In the genomic region with DNA sequence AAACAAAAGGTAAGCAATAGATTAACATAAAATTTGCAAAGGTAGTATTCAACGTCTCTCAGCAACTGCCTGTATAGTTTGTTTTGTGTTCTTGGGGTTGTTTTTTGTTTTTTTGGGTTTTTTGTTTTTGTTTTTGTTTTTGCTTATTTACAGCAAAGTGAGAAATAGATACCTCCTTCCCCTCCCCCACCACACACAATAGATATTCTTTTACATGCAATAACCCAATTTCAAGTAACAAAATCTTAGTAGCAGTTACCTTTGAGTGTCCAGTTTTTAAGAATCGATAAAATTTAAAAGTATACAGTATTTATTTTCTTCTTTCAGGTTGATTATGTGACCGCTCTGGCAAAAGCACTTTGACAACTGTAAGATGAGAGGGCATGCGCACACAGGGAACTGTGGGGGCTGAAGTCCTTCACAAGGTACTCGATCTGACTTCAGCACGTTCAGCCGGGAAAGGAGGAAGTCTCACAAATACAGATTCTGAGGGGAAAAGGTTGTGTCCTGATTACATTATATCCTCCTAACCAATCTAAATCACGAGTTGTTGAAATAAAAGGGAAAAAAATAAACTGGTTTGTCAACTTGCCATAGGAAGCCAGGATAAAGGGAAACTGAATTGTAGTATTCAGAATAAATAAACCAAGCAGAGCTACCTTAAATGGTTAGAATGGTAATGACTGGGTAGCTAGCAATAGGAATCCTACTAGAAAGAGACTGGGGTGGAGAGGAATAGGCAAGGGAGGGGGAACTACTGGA, we compare ENCODE assay signal across 8 cellular contexts. TPM values are rescaled to one million over a fixed set of nuclear protein-coding genes. Genes with fewer than 3 reads are reported as not detected.
DNase-seq lines count a peak whose midpoint lies in the region; ATAC-seq, FAIRE-seq and TF ChIP-seq lines count a peak whose summit lies in the region.

No MANE protein-coding gene starts in this region.

- peak; percentile 55 for ATAC-seq in CD4-positive, alpha-beta T cell (ENCODE audit: poor library complexity)
- ATAC-seq in HG02870 (IDR thresholded peaks at IDR 0.05; ENCODE audit: unreplicated experiment): peak; percentile 32
- peak; percentile 33 for ATAC-seq in activated CD8-positive, alpha-beta T cell treated with anti-CD3 and anti-CD28 coated beads, Interleukin-2, amount 10 ng/mL, durations not matched to agents 7 days and 5 days
- no peak for ATAC-seq in HG03159 (IDR thresholded peaks at IDR 0.05; ENCODE audit: unreplicated experiment)

- no peak overlapping the region for H2BK5ac ChIP-seq in H1 (ENCODE audit: low read depth, low read length)

- no peak overlapping the region for H3K27ac Mint-ChIP-seq in CD4-positive, alpha-beta T cell
- no peak overlapping the region for H3K27ac Mint-ChIP-seq in activated CD8-positive, alpha-beta T cell treated with anti-CD3 and anti-CD28 coated beads, Interleukin-2, amount 10 ng/mL, durations not matched to agents 7 days and 5 days

- no peak for TF ChIP-seq CTCF in CD4-positive, alpha-beta T cell (IDR thresholded peaks at IDR 0.05)
- no peak for TF ChIP-seq CTCF in H1 (IDR thresholded peaks at IDR 0.05; ENCODE audit: control extremely low read depth in 1 of 3, insufficient read depth in 1 of 3, low read depth in 1 of 3, low read length in 3 of 3)
- TF ChIP-seq CTCF in lower leg skin (IDR thresholded peaks at IDR 0.05): no peak

- H3K23me2 ChIP-seq in H1 (ENCODE audit: low read depth, low read length): peaks cover 17% of the 10 kb centered on the region

- TF ChIP-seq EP300 in H1 (IDR thresholded peaks at IDR 0.05; ENCODE audit: borderline replicate concordance in 1 of 2, low read depth in 2 of 2, low read length in 2 of 2): peak in 1 of 2 experiments; percentile 87; a peak in 2 of 3 replicates

- WGBS in H1 (ENCODE audit: extremely low coverage in 1 of 2, insufficient coverage in 1 of 2, insufficient read length in 1 of 2, insufficient replicate concordance in 2 of 2, low coverage in 1 of 2, low lambda C conversion rate in 2 of 2, missing lambda C conversion rate in 1 of 2), 2 experiments: 6% methylated on average over 8 of the region's 8 CpGs; no CpG with 5 or more reads in 1 of the 2 experiments
- WGBS in lower leg skin, 2 donors: 6 to 13% methylated on average over 8 of the region's 8 CpGs

- TF ChIP-seq RAD21 in H1 (IDR thresholded peaks at IDR 0.05 in 1 of 2, conservative IDR thresholded peaks at IDR 0.05 in 1 of 2; ENCODE audit: low read depth in 2 of 2, low read length in 2 of 2): no peak

- H3K4me2 ChIP-seq in H1 (ENCODE audit: insufficient read depth in 1 of 2, low read depth in 2 of 2, low read length in 2 of 2): peak overlapping the region; percentile 28 to 66

- no peaks in the 10 kb centered on the region for H4K20me1 ChIP-seq in H1 (replicated peaks in 1 of 2; ENCODE audit: control insufficient read depth in 1 of 2, insufficient read depth in 2 of 2, low read length in 2 of 2)

- H2AK5ac ChIP-seq in H1 (ENCODE audit: low read depth, low read length): no peak overlapping the region

- no peak overlapping the region for H3K18ac ChIP-seq in H1 (ENCODE audit: extremely low read depth, low read length)

- H3K9me3 ChIP-seq in CD4-positive, alpha-beta T cell (ENCODE audit: control insufficient read depth, low read length): no peaks in the 10 kb centered on the region
- no peaks in the 10 kb centered on the region for H3K9me3 ChIP-seq in H1 (ENCODE audit: insufficient read depth in 2 of 2, low read depth in 1 of 2, low read length in 1 of 2)

- POLR2A ChIA-PET in CD4-positive, alpha-beta T cell (lab: Charles Lee): interaction anchor here (0.7 to 4.7 kb wide), 3 partner anchors 20 to 48 kb away, joined by 3 to 28 read pairs (median 9); a partner anchor contains a TSS
- POLR2A ChIA-PET in activated CD8-positive, alpha-beta T cell treated with anti-CD3 and anti-CD28 coated beads, Interleukin-2, amount 10 ng/mL, durations not matched to agents 7 days and 5 days (lab: Charles Lee): interaction anchor here (1.2 kb wide), 1 partner anchor 48 kb away, joined by 3 read pairs; a partner anchor contains a TSS
- POLR2A ChIA-PET in H1 (lab: Charles Lee; ENCODE audit: partially characterized antibody): no interaction called here

- H3K79me1 ChIP-seq in H1 (ENCODE audit: low read depth, low read length): no peaks in the 10 kb centered on the region

- H3K4me3 ChIP-seq in H1 (ENCODE audit: extremely low read depth in 1 of 4, insufficient read depth in 2 of 4, low read depth in 3 of 4, low read length in 4 of 4) (peak overlapping the region in 3 of 4 experiments; percentile 6 to 54 (median 8); a peak in 4 of 8 replicates), lower leg skin (ENCODE audit: low read depth, poor library complexity, severe bottlenecking) (no peak overlapping the region)

- H3K27ac ChIP-seq in CD4-positive, alpha-beta T cell (ENCODE audit: low read depth, low read length): no peak overlapping the region
- H3K27ac ChIP-seq in H1 (ENCODE audit: low read depth, low read length): no peak overlapping the region

- no peak overlapping the region for H4K91ac ChIP-seq in H1 (replicated peaks; ENCODE audit: insufficient read length, low read length)

- H3K4me1 Mint-ChIP-seq in CD4-positive, alpha-beta T cell (ENCODE audit: low read depth): peaks cover 41% of the 10 kb centered on the region
- peaks cover 27% of the 10 kb centered on the region for H3K4me1 Mint-ChIP-seq in activated CD8-positive, alpha-beta T cell treated with anti-CD3 and anti-CD28 coated beads, Interleukin-2, amount 10 ng/mL, durations not matched to agents 7 days and 5 days (ENCODE audit: low read depth)

- H3K27me3 Mint-ChIP-seq in CD4-positive, alpha-beta T cell: no peaks in the 10 kb centered on the region
- H3K27me3 Mint-ChIP-seq in activated CD8-positive, alpha-beta T cell treated with anti-CD3 and anti-CD28 coated beads, Interleukin-2, amount 10 ng/mL, durations not matched to agents 7 days and 5 days (ENCODE audit: low read depth): peaks cover 4% of the 10 kb centered on the region

- H4K8ac ChIP-seq in H1 (ENCODE audit: extremely low read depth, insufficient read depth, low read length): no peak overlapping the region

- FAIRE-seq in H1 (lab: Jason Lieb, UNC): peak; percentile 95

- H3K9ac ChIP-seq in H1 (replicated peaks in 1 of 4; ENCODE audit: extremely low read depth in 1 of 4, low read depth in 3 of 4, low read length in 3 of 4): no peak overlapping the region

- no peak overlapping the region for H3K56ac ChIP-seq in H1 (replicated peaks; ENCODE audit: insufficient read length, low read depth, low read length)

- H2AFZ ChIP-seq in H1 (ENCODE audit: low read length): no peak overlapping the region; the same call in 1 of the 2 replicates

- TF ChIP-seq POLR2A in H1 (IDR thresholded peaks at IDR 0.05; ENCODE audit: control extremely low read depth in 1 of 2, low read depth in 2 of 2, low read length in 2 of 2) (no peak), lower leg skin (IDR thresholded peaks at IDR 0.05) (no peak)

- H3K14ac ChIP-seq in H1 (ENCODE audit: insufficient read length): no peak overlapping the region

- H3K79me2 ChIP-seq in H1 (ENCODE audit: control insufficient read depth in 1 of 2, insufficient read depth in 2 of 2, low read length in 2 of 2): no peaks in the 10 kb centered on the region

- H3K36me3 ChIP-seq in H1 (ENCODE audit: control insufficient read depth in 2 of 4, insufficient read depth in 4 of 4, low read length in 3 of 4): no peaks in the 10 kb centered on the region

- no peak overlapping the region for H2BK15ac ChIP-seq in H1 (ENCODE audit: low read length)

- H3K23ac ChIP-seq in H1 (ENCODE audit: insufficient read length): no peak overlapping the region

- no peak overlapping the region for H2BK20ac ChIP-seq in H1 (ENCODE audit: low read length)

- intact Hi-C loops in CD4-positive, alpha-beta T cell (cut with DNase I, micrococcal nuclease): loop anchor here in 1 of 2 experiments (5.0 kb wide), 1 partner anchor 49 kb away; a partner anchor contains a TSS
- intact Hi-C loops in lower leg skin (cut with DNase I; ENCODE audit: low total_unique reads): no loop called here

- no peak overlapping the region for H3K4ac ChIP-seq in H1 (replicated peaks; ENCODE audit: insufficient read length, low read depth, low read length)

- DNase-seq in CD4-positive, alpha-beta T cell: peak in 8 of 10 experiments; percentile 11 to 52 (median 22)
- peak; percentile 64 for DNase-seq in NCI-H748 (lab: John Stamatoyannopoulos, UW; ENCODE audit: unreplicated experiment)
- peak; percentile 53 for DNase-seq in activated CD8-positive, alpha-beta T cell treated with anti-CD3 and anti-CD28 coated beads, Interleukin-2, amount 10 ng/mL, durations not matched to agents 7 days and 5 days
- DNase-seq in H1 (ENCODE audit: low read depth in 1 of 2, low spot score in 2 of 2): no peak
- DNase-seq in lower leg skin (ENCODE audit: low spot score in 2 of 2): peak; percentile 56 to 84
- peak; percentile 11 for DNase-seq in stimulated activated CD8-positive, alpha-beta memory T cell treated with anti-CD3 and anti-CD28 coated beads, Interleukin-15, amount 100 ng/mL, for 1 hour (ENCODE audit: low read depth)

- H3K4me1 ChIP-seq in H1 (replicated peaks in 1 of 4; ENCODE audit: control insufficient read depth in 3 of 4, insufficient read depth in 4 of 4, low read length in 3 of 4): peaks cover 0 to 10% (median 7%) of the 10 kb centered on the region in 4 experiments; a peak in 3 of 7 replicates

- peaks cover 9% of the 10 kb centered on the region for H3K36me3 Mint-ChIP-seq in CD4-positive, alpha-beta T cell (ENCODE audit: low read depth)
- peaks cover 13% of the 10 kb centered on the region for H3K36me3 Mint-ChIP-seq in activated CD8-positive, alpha-beta T cell treated with anti-CD3 and anti-CD28 coated beads, Interleukin-2, amount 10 ng/mL, durations not matched to agents 7 days and 5 days (ENCODE audit: low read depth)

- H3K9me3 Mint-ChIP-seq in CD4-positive, alpha-beta T cell: no peaks in the 10 kb centered on the region
- no peaks in the 10 kb centered on the region for H3K9me3 Mint-ChIP-seq in activated CD8-positive, alpha-beta T cell treated with anti-CD3 and anti-CD28 coated beads, Interleukin-2, amount 10 ng/mL, durations not matched to agents 7 days and 5 days (ENCODE audit: insufficient read depth)

- no peak overlapping the region for H4K5ac ChIP-seq in H1 (ENCODE audit: insufficient read length, low read depth, low read length)

- H2BK120ac ChIP-seq in H1 (replicated peaks; ENCODE audit: low read depth, low read length): no peak overlapping the region

- no peaks in the 10 kb centered on the region for H3K27me3 ChIP-seq in CD4-positive, alpha-beta T cell (ENCODE audit: control insufficient read depth, insufficient read depth, low read length)
- peaks cover 6 to 23% (median 20%) of the 10 kb centered on the region in 4 experiments for H3K27me3 ChIP-seq in H1 (replicated peaks in 1 of 4; ENCODE audit: control insufficient read depth in 3 of 4, extremely low read depth in 1 of 4, insufficient read depth in 3 of 4, low read length in 3 of 4)

- CTCF ChIA-PET in CD4-positive, alpha-beta T cell (lab: Charles Lee): no interaction called here
- CTCF ChIA-PET in activated CD8-positive, alpha-beta T cell treated with anti-CD3 and anti-CD28 coated beads, Interleukin-2, amount 10 ng/mL, durations not matched to agents 7 days and 5 days (lab: Charles Lee): interaction anchor here (2.2 kb wide), 1 partner anchor 48 kb away, joined by 11 read pairs; a partner anchor contains a TSS
- CTCF ChIA-PET in H1 (lab: Charles Lee; ENCODE audit: partially characterized antibody): interaction anchor here (0.6 to 1.2 kb wide), 3 partner anchors 155 to 338 kb away, joined by 3 read pairs; no protein-coding TSS in a partner anchor

- peak overlapping the region; percentile 68 for H3K4me3 Mint-ChIP-seq in CD4-positive, alpha-beta T cell
- H3K4me3 Mint-ChIP-seq in activated CD8-positive, alpha-beta T cell treated with anti-CD3 and anti-CD28 coated beads, Interleukin-2, amount 10 ng/mL, durations not matched to agents 7 days and 5 days: peak overlapping the region; percentile 40

- no peak overlapping the region for H2BK12ac ChIP-seq in H1 (ENCODE audit: low read depth, low read length)

RNA-seq across cellular contexts. Expression of a gene that starts 47.8 kb away (rescaled TPM):
- 1 to 10 TPM; 1.2 to 1.3 TPM for total RNA-seq in CD4-positive, alpha-beta T cell
- total RNA-seq in activated CD8-positive, alpha-beta T cell treated with anti-CD3 and anti-CD28 coated beads, Interleukin-2, amount 10 ng/mL, durations not matched to agents 7 days and 5 days: 1 to 10 TPM; 2.3 to 2.4 TPM
- 1.7 and 1.9 TPM in 2 replicates for total RNA-seq in H1 (2021; fragmentation: NEBNext Ultra II Directional; extraction: Animal tissue kit (Norgen Biotek cat#: 25700))
- polyA plus RNA-seq in H1 (2011; rRNA removed): 0.39 and 0.53 TPM in 2 replicates
- polyA plus RNA-seq in H1 (2011; cell fraction: cytosol; rRNA removed): 0.50 TPM
- polyA plus RNA-seq in H1 (2011; cell fraction: nucleus; rRNA removed): 0.93 TPM
- 0.58 to 0.74 TPM (median 0.66 TPM) in 4 replicates for polyA plus RNA-seq in H1 (2012, experiment 1 of 2)
- polyA plus RNA-seq in H1 (2012, experiment 2 of 2): 0.09 TPM
- 0.61 TPM for polyA plus RNA-seq in H1 (2013, experiment 1 of 2)
- polyA plus RNA-seq in H1 (2013, experiment 2 of 2): 0.57 TPM
- 1.2 and 1.6 TPM in 2 replicates for polyA minus RNA-seq in H1 (2011; rRNA and poly(A)+ RNA removed)
- polyA minus RNA-seq in H1 (2011; cell fraction: cytosol; rRNA and poly(A)+ RNA removed): 1.6 TPM
- 3.3 TPM for polyA minus RNA-seq in H1 (2011; cell fraction: nucleus; rRNA and poly(A)+ RNA removed)
- 10 to 100 TPM; 10.8 to 15.2 (median 13.6) TPM for total RNA-seq in lower leg skin

RNA-seq across cellular contexts. Expression of a gene that starts 47.9 kb away (rescaled TPM):
- 10 to 100 TPM; 33.5 to 36.1 TPM for total RNA-seq in CD4-positive, alpha-beta T cell
- 10 to 100 TPM; 21.3 to 24.3 TPM for total RNA-seq in activated CD8-positive, alpha-beta T cell treated with anti-CD3 and anti-CD28 coated beads, Interleukin-2, amount 10 ng/mL, durations not matched to agents 7 days and 5 days
- 23.7 and 26.8 TPM in 2 replicates for total RNA-seq in H1 (2021; fragmentation: NEBNext Ultra II Directional; extraction: Animal tissue kit (Norgen Biotek cat#: 25700))
- polyA plus RNA-seq in H1 (2011; rRNA removed): 5.8 and 8.7 TPM in 2 replicates
- polyA plus RNA-seq in H1 (2011; cell fraction: cytosol; rRNA removed): 12.0 TPM
- 2.8 TPM for polyA plus RNA-seq in H1 (2011; cell fraction: nucleus; rRNA removed)
- 16.2 to 24.5 TPM (median 19.6 TPM) in 4 replicates for polyA plus RNA-seq in H1 (2012, experiment 1 of 2)
- polyA plus RNA-seq in H1 (2012, experiment 2 of 2): 2.3 TPM
- polyA plus RNA-seq in H1 (2013, experiment 1 of 2): 9.6 TPM
- polyA plus RNA-seq in H1 (2013, experiment 2 of 2): 10.9 TPM
- polyA minus RNA-seq in H1 (2011; rRNA and poly(A)+ RNA removed): 14.9 and 16.3 TPM in 2 replicates
- polyA minus RNA-seq in H1 (2011; cell fraction: cytosol; rRNA and poly(A)+ RNA removed): 7.0 TPM
- 18.4 TPM for polyA minus RNA-seq in H1 (2011; cell fraction: nucleus; rRNA and poly(A)+ RNA removed)
- 10 to 100 TPM; 10.2 to 19.2 (median 14.1) TPM for total RNA-seq in lower leg skin

Comparison
In these comparisons a context has a peak if more than half of its experiments do, and no peak if none do; other contexts are left out.
1. DNase-seq: peak in CD4-positive, alpha-beta T cell (8 of 10), NCI-H748 (single experiment), activated CD8-positive, alpha-beta T cell treated with anti-CD3 and anti-CD28 coated beads, Interleukin-2, amount 10 ng/mL, durations not matched to agents 7 days and 5 days (single experiment), lower leg skin (2 of 2) and stimulated activated CD8-positive, alpha-beta memory T cell treated with anti-CD3 and anti-CD28 coated beads, Interleukin-15, amount 100 ng/mL, for 1 hour (single experiment); none in H1 (0 of 2).